8 cellular contexts compared by ENCODE assay signal in the genomic region with DNA sequence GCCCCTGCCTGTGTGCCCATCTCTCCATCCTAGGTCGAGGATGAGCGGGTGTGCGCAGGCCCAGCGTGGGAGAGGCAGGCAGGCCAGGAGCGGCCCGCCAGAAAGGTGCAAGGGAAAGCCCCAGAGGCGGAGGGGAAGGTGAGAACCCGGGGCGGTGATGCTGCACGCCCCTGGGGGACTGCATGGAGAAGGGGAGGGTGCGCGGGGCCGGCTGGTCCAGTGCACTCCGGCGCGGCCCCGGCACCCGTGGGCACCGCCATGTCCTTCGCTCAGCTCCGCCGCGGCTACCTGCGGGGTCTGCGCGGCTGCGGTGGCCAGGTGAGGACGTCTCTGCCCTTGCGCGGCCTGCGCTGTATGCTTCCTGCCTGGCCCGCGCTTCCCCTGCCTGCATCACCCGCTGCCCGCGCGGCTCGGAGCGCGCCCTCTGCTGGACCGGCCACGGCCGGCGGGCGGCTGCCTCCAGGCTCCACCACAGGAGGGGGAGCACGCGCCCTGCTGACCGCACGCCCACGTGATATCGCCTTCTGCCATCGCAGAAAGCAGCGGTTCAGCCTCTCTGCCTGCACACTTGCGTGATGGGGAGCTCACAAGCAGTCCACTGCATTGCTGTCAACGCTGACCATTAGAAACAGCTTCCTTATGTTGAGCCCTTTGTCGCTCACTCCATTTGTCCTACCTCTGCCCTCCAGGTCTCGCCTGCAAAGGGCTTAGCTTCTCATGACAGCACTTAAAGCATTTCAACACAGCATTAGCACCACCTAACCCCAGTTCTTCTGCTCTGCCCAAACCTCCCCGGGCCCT.
A peak's percentile ranks its signal among the peaks of the same experiment; 100 is the strongest.
DNase-seq lines count a peak whose midpoint lies in the region; ATAC-seq and TF ChIP-seq lines count a peak whose summit lies in the region.

No MANE protein-coding gene starts in this region.

- peaks cover 4% of the 10 kb centered on the region for H3K9me3 Mint-ChIP-seq in activated naive CD4-positive, alpha-beta T cell treated with anti-CD3 and anti-CD28 coated beads for 36 hours

- TF ChIP-seq POLR2A in tibial nerve (IDR thresholded peaks at IDR 0.05) = no peak

- no peaks in the 10 kb centered on the region for H3K36me3 Mint-ChIP-seq in activated naive CD4-positive, alpha-beta T cell treated with anti-CD3 and anti-CD28 coated beads for 36 hours (ENCODE audit: low read depth)

- DNase-seq in PC-3 (peak; percentile 21), head of caudate nucleus (peak; percentile 73 to 94 (median 89)), posterior cingulate gyrus (peak; percentile 73 to 98 (median 86)), tibial nerve (ENCODE audit: low spot score in 2 of 2) (peak; percentile 80 to 81)
- DNase-seq in activated naive CD4-positive, alpha-beta T cell treated with anti-CD3 and anti-CD28 coated beads for 36 hours = peak; percentile 76

- H3K9me3 ChIP-seq in PC-3 (ENCODE audit: low read length) (no peaks in the 10 kb centered on the region), tibial nerve (no peaks in the 10 kb centered on the region)

- no TSS peak for BruUV-seq in PC-3 (replicated peaks; lab: Mats Ljungman, UMichigan)

- no peaks in the 10 kb centered on the region for H4K20me1 ChIP-seq in PC-3 (ENCODE audit: low read length)

- intact Hi-C loops in PC-3 (cut with micrococcal nuclease) = no loop called here
- intact Hi-C loops in activated naive CD4-positive, alpha-beta T cell treated with anti-CD3 and anti-CD28 coated beads for 36 hours (cut with micrococcal nuclease) = loop anchor here (1.0 to 5.0 kb wide), 3 partner anchors 546 to 640 kb away; no protein-coding TSS in a partner anchor
- intact Hi-C loops in head of caudate nucleus (cut with DNase I) = no loop called here
- intact Hi-C loops in posterior cingulate gyrus (cut with DNase I) = loop anchor here (5.0 kb wide), 2 partner anchors 71 to 639 kb away; no protein-coding TSS in a partner anchor

- ATAC-seq in GM18511 (IDR thresholded peaks at IDR 0.05; ENCODE audit: unreplicated experiment) (peak; percentile 92), HG03039 (IDR thresholded peaks at IDR 0.05; ENCODE audit: unreplicated experiment) (peak; percentile 78), PC-3 (peak; percentile 64; the same call in 1 of the 2 replicates)

- H3K79me2 ChIP-seq in PC-3 (ENCODE audit: low read length) = no peaks in the 10 kb centered on the region

- H3K4me1 Mint-ChIP-seq in activated naive CD4-positive, alpha-beta T cell treated with anti-CD3 and anti-CD28 coated beads for 36 hours (ENCODE audit: low read depth) = peaks cover 8% of the 10 kb centered on the region

- H3K27me3 ChIP-seq in PC-3 (ENCODE audit: low read length) = peaks cover 11% of the 10 kb centered on the region; the same call in 1 of the 2 replicates
- H3K27me3 ChIP-seq in tibial nerve = no peaks in the 10 kb centered on the region

- H3K27ac ChIP-seq in 22Rv1 = no peak overlapping the region
- H3K27ac ChIP-seq in PC-3 (ENCODE audit: low read length) = no peak overlapping the region
- peak overlapping the region in 1 of 4 donors; percentile 47 for H3K27ac ChIP-seq in tibial nerve

- no peak overlapping the region for H3K4me2 ChIP-seq in PC-3 (ENCODE audit: low read length)

- H2AFZ ChIP-seq in PC-3 (ENCODE audit: low read length) = no peak overlapping the region

- CTCF ChIA-PET in PC-3 (lab: Charles Lee) = no interaction called here
- CTCF ChIA-PET in activated naive CD4-positive, alpha-beta T cell treated with anti-CD3 and anti-CD28 coated beads for 36 hours (lab: Charles Lee) = interaction anchor here (1.1 to 1.6 kb wide), 2 partner anchors 14 to 26 kb away, joined by 4 read pairs; no protein-coding TSS in a partner anchor

- no peak overlapping the region for H3K9ac ChIP-seq in PC-3 (ENCODE audit: low read length)

- H3K27me3 Mint-ChIP-seq in activated naive CD4-positive, alpha-beta T cell treated with anti-CD3 and anti-CD28 coated beads for 36 hours (ENCODE audit: low read depth) = peaks cover 13% of the 10 kb centered on the region

- no peaks in the 10 kb centered on the region for H3F3A ChIP-seq in PC-3 (ENCODE audit: low read length, unreplicated experiment)

- WGBS in tibial nerve, 2 donors = 16 to 42% methylated on average over 14 to 55 of the region's 58 CpGs

- peak; percentile 96 for TF ChIP-seq CTCF in 22Rv1 (IDR thresholded peaks at IDR 0.05)
- peak; percentile 56 for TF ChIP-seq CTCF in PC-3 (conservative IDR thresholded peaks at IDR 0.05; ENCODE audit: low read depth, low read length)
- peak; percentile 82 to 97 (median 96) for TF ChIP-seq CTCF in tibial nerve (IDR thresholded peaks at IDR 0.05)

- POLR2A ChIA-PET in PC-3 (lab: Charles Lee; ENCODE audit: unreplicated experiment) = no interaction called here

- H3K36me3 ChIP-seq in PC-3 (ENCODE audit: low read depth, low read length) (no peaks in the 10 kb centered on the region), tibial nerve (no peaks in the 10 kb centered on the region)

- H3K9me2 ChIP-seq in PC-3 (replicated peaks; ENCODE audit: low read length) = no peaks in the 10 kb centered on the region

- peak in 1 of 2 donors; percentile 73 for TF ChIP-seq EP300 in tibial nerve (IDR thresholded peaks at IDR 0.05)

- H3K27ac Mint-ChIP-seq in activated naive CD4-positive, alpha-beta T cell treated with anti-CD3 and anti-CD28 coated beads for 36 hours = no peak overlapping the region

- H3K4me1 ChIP-seq in PC-3 (ENCODE audit: insufficient read depth, low read length) (no peaks in the 10 kb centered on the region), tibial nerve (peaks cover 0 to 17% (median 2%) of the 10 kb centered on the region in 4 donors)

- H3K4me3 ChIP-seq in PC-3 (ENCODE audit: low read length) (no peak overlapping the region), tibial nerve (peak overlapping the region in 3 of 4 donors; percentile 9 to 44 (median 30))

- H3K4me3 Mint-ChIP-seq in activated naive CD4-positive, alpha-beta T cell treated with anti-CD3 and anti-CD28 coated beads for 36 hours = no peak overlapping the region

Comparison
In these comparisons a context has a peak if more than half of its experiments do, and no peak if none do; other contexts are left out.
1. DNase-seq: peak in every context shown above with its lines; median percentile 89 in head of caudate nucleus; 86 in posterior cingulate gyrus; 80 in tibial nerve; 76 in activated naive CD4-positive, alpha-beta T cell treated with anti-CD3 and anti-CD28 coated beads for 36 hours; 21 in PC-3.
2. intact Hi-C loops: an anchor here in activated naive CD4-positive, alpha-beta T cell treated with anti-CD3 and anti-CD28 coated beads for 36 hours (1.0 to 5.0 kb wide) and posterior cingulate gyrus (5.0 kb wide); none called in PC-3 and head of caudate nucleus.